ENCODE assay signal across 14 cellular contexts in genomic region chr4:139028191-139028661, GRCh38. TPM values are rescaled to one million over a fixed set of nuclear protein-coding genes. Genes with fewer than 3 reads are reported as not detected.
DNase-seq lines count a peak whose midpoint lies in the region; ATAC-seq and TF ChIP-seq lines count a peak whose summit lies in the region.
"Had no signal": no experiment of that assay in that cellular context is flagged by ENCODE, and none has a peak within 500 bp of the region (broad histone marks: within the 10 kb centered on the region; RNA-seq: fewer than 3 reads in every experiment).

No MANE protein-coding gene starts in this region.

- ATAC-seq in activated CD4-positive, alpha-beta T cell treated with anti-CD3 and anti-CD28 coated beads for 36 hours = no peak
- ATAC-seq in left lobe of liver = peak; percentile 83

- H3K27me3 ChIP-seq in vagina = no peaks in the 10 kb centered on the region

- intact Hi-C loops in activated CD4-positive, alpha-beta T cell treated with anti-CD3 and anti-CD28 coated beads for 36 hours (cut with DNase I, micrococcal nuclease) = no loop called here
- intact Hi-C loops in vagina (cut with DNase I) = no loop called here

- H3K9me3 Mint-ChIP-seq in activated CD4-positive, alpha-beta T cell treated with anti-CD3 and anti-CD28 coated beads for 36 hours (ENCODE audit: low read depth) = no peaks in the 10 kb centered on the region
- H3K9me3 Mint-ChIP-seq: stimulated activated naive CD8-positive, alpha-beta T cell treated with anti-CD3 and anti-CD28 coated beads, Interleukin-15, Interleukin-2, amounts not matched to agents 100 ng/mL and 50 ng/mL, for 24 hours had no signal

- POLR2A ChIA-PET in activated CD4-positive, alpha-beta T cell treated with anti-CD3 and anti-CD28 coated beads for 36 hours (lab: Charles Lee) = interaction anchor here (1.7 kb wide), 1 partner anchor 9 kb away, joined by 5 read pairs; no protein-coding TSS in a partner anchor

- peaks cover 10% of the 10 kb centered on the region for H3K36me3 Mint-ChIP-seq in activated CD4-positive, alpha-beta T cell treated with anti-CD3 and anti-CD28 coated beads for 36 hours (ENCODE audit: low read depth)

- TF ChIP-seq POLR2A in vagina (IDR thresholded peaks at IDR 0.05) = no peak

- no peak for TF ChIP-seq CTCF in vagina (IDR thresholded peaks at IDR 0.05)

- H3K4me1 Mint-ChIP-seq in activated CD4-positive, alpha-beta T cell treated with anti-CD3 and anti-CD28 coated beads for 36 hours = peaks cover 5% of the 10 kb centered on the region

- peak overlapping the region; percentile 10 for H3K27ac Mint-ChIP-seq in activated CD4-positive, alpha-beta T cell treated with anti-CD3 and anti-CD28 coated beads for 36 hours
- H3K27ac Mint-ChIP-seq: stimulated activated naive CD8-positive, alpha-beta T cell treated with anti-CD3 and anti-CD28 coated beads, Interleukin-15, Interleukin-2, amounts not matched to agents 100 ng/mL and 50 ng/mL, for 24 hours had no signal

- CTCF ChIA-PET in activated CD4-positive, alpha-beta T cell treated with anti-CD3 and anti-CD28 coated beads for 36 hours (lab: Charles Lee) = interaction anchor here (0.5 to 4.5 kb wide), 11 partner anchors 8 to 268 kb away, joined by 3 to 45 read pairs (median 4); partner anchors contain the start of gene NOCT

- H3K4me3 Mint-ChIP-seq in activated CD4-positive, alpha-beta T cell treated with anti-CD3 and anti-CD28 coated beads for 36 hours = no peak overlapping the region
- H3K4me3 Mint-ChIP-seq: stimulated activated naive CD8-positive, alpha-beta T cell treated with anti-CD3 and anti-CD28 coated beads, Interleukin-15, Interleukin-2, amounts not matched to agents 100 ng/mL and 50 ng/mL, for 24 hours had no signal

- DNase-seq in activated CD4-positive, alpha-beta T cell treated with anti-CD3 and anti-CD28 coated beads for 36 hours = no peak
- DNase-seq in activated CD4-positive, alpha-beta T cell treated with anti-CD3 and anti-CD28 coated beads, Interleukin-2, amount 50 U/mL, for 4 hours = no peak
- DNase-seq in caudate nucleus (lab: John Stamatoyannopoulos, UW) (peak in 51 of 61 donors; percentile 3 to 74 (median 32)), left lobe of liver (ENCODE audit: low spot score) (peak; percentile 93), vagina (ENCODE audit: extremely low spot score in 2 of 2) (no peak), germinal center (ENCODE audit: low spot score) (no peak), NCI-H1105 (lab: John Stamatoyannopoulos, UW) (no peak)
- DNase-seq: ACHN; activated T-cell treated with anti-CD3 and anti-CD28 coated beads, Interleukin-2, amount 50 U/mL, for 1 hour; central memory CD4-positive, alpha-beta T cell; NK-92 treated with Interleukin-12 subunit alpha and Interleukin-12 subunit beta, amount 100 ng/mL, for 24 hours; T-helper 2 cell had no signal

- peak overlapping the region; percentile 64 for H3K27ac ChIP-seq in caudate nucleus (ENCODE audit: low read depth, low read length)
- peak overlapping the region; percentile 85 for H3K27ac ChIP-seq in temporal lobe (ENCODE audit: low read depth, low read length)
- H3K27ac ChIP-seq in vagina = no peak overlapping the region

- H3K4me3 ChIP-seq in vagina = no peak overlapping the region

- no peaks in the 10 kb centered on the region for H3K27me3 Mint-ChIP-seq in activated CD4-positive, alpha-beta T cell treated with anti-CD3 and anti-CD28 coated beads for 36 hours
- H3K27me3 Mint-ChIP-seq: stimulated activated naive CD8-positive, alpha-beta T cell treated with anti-CD3 and anti-CD28 coated beads, Interleukin-15, Interleukin-2, amounts not matched to agents 100 ng/mL and 50 ng/mL, for 24 hours had no signal

- H3K36me3 ChIP-seq in vagina = no peaks in the 10 kb centered on the region

- H3K9me3 ChIP-seq in vagina = no peaks in the 10 kb centered on the region

- H3K4me1 ChIP-seq in vagina = no peaks in the 10 kb centered on the region

RNA-seq across cellular contexts. Expression of gene NOCT, which starts 12.6 kb away (rescaled TPM):
- total RNA-seq in activated CD4-positive, alpha-beta T cell treated with anti-CD3 and anti-CD28 coated beads for 36 hours = 10 to 100 TPM; 16.5 to 20.5 TPM
- 5.1 TPM for total RNA-seq in left lobe of liver
- total RNA-seq in temporal lobe = 10.8 TPM
- 4.2 TPM for total RNA-seq in vagina

Comparison
In these comparisons a context has a peak if more than half of its experiments do, and no peak if none do; other contexts are left out.
1. DNase-seq: peak in caudate nucleus (51 of 61) and left lobe of liver (single experiment); none in activated CD4-positive, alpha-beta T cell treated with anti-CD3 and anti-CD28 coated beads for 36 hours (single experiment), activated CD4-positive, alpha-beta T cell treated with anti-CD3 and anti-CD28 coated beads, Interleukin-2, amount 50 U/mL, for 4 hours (0 of 2), vagina (0 of 2), germinal center (single experiment) and NCI-H1105 (single experiment).